In genomic region chr20:58408603-58409246, GRCh38 we compare ENCODE assay signal across 11 cellular contexts. TPM values are rescaled to one million over a fixed set of nuclear protein-coding genes. Genes with fewer than 3 reads are reported as not detected.
A peak's percentile ranks its signal among the peaks of the same experiment; 100 is the strongest.
DNase-seq lines count a peak whose midpoint lies in the region; ATAC-seq and TF ChIP-seq lines count a peak whose summit lies in the region.
"Had no signal": no experiment of that assay in that cellular context is flagged by ENCODE, and none has a peak within 500 bp of the region (broad histone marks: within the 10 kb centered on the region; RNA-seq: fewer than 3 reads in every experiment).

No MANE protein-coding gene starts in this region.

- no peaks in the 10 kb centered on the region for H3K36me3 Mint-ChIP-seq in CD4-positive, alpha-beta T cell (ENCODE audit: low read depth)
- H3K36me3 Mint-ChIP-seq in activated CD4-positive, alpha-beta memory T cell treated with anti-CD3 and anti-CD28 coated beads for 36 hours: no peaks in the 10 kb centered on the region

- peak; percentile 82 for ATAC-seq in CD4-positive, alpha-beta T cell (ENCODE audit: poor library complexity)
- ATAC-seq in GM21786 (IDR thresholded peaks at IDR 0.05; ENCODE audit: unreplicated experiment) (peak; percentile 62), GM19452 (IDR thresholded peaks at IDR 0.05; ENCODE audit: unreplicated experiment) (no peak), GM21825 (IDR thresholded peaks at IDR 0.05; ENCODE audit: unreplicated experiment) (no peak)

- intact Hi-C loops in CD4-positive, alpha-beta T cell (cut with DNase I, micrococcal nuclease): loop anchor here in 1 of 2 experiments (2.0 to 5.0 kb wide), 4 partner anchors 20 to 244 kb away; partner anchors contain the start of genes RAB22A, STX16 and VAPB
- intact Hi-C loops in activated CD4-positive, alpha-beta memory T cell treated with anti-CD3 and anti-CD28 coated beads for 36 hours (cut with micrococcal nuclease): loop anchor here (1.0 to 5.0 kb wide), 6 partner anchors 9 to 791 kb away; partner anchors contain the start of gene VAPB

- no peak overlapping the region for H3K27ac ChIP-seq in CD4-positive, alpha-beta T cell (ENCODE audit: low read depth, low read length)

- POLR2A ChIA-PET in CD4-positive, alpha-beta T cell (lab: Charles Lee): interaction anchor here (1.0 to 1.9 kb wide), 4 partner anchors 12 to 112 kb away, joined by 3 to 20 read pairs (median 6); partner anchors contain the start of genes RAB22A and VAPB
- POLR2A ChIA-PET in activated CD4-positive, alpha-beta memory T cell treated with anti-CD3 and anti-CD28 coated beads for 36 hours (lab: Charles Lee): interaction anchor here (0.6 to 1.0 kb wide), 2 partner anchors 9 to 19 kb away, joined by 4 to 5 read pairs; partner anchors contain the start of gene VAPB

- H3K9me3 ChIP-seq in CD4-positive, alpha-beta T cell (ENCODE audit: control insufficient read depth, low read length): no peaks in the 10 kb centered on the region
- H3K9me3 ChIP-seq: heart right ventricle had no signal

- CTCF ChIA-PET in CD4-positive, alpha-beta T cell (lab: Charles Lee): interaction anchor here (0.6 kb wide), 1 partner anchor 9 kb away, joined by 3 read pairs; no protein-coding TSS in a partner anchor
- CTCF ChIA-PET in activated CD4-positive, alpha-beta memory T cell treated with anti-CD3 and anti-CD28 coated beads for 36 hours (lab: Charles Lee): interaction anchor here (0.6 to 1.6 kb wide), 2 partner anchors 13 to 250 kb away, joined by 3 to 4 read pairs; no protein-coding TSS in a partner anchor

- H3K27ac Mint-ChIP-seq in CD4-positive, alpha-beta T cell: peak overlapping the region; percentile 88
- H3K27ac Mint-ChIP-seq in activated CD4-positive, alpha-beta memory T cell treated with anti-CD3 and anti-CD28 coated beads for 36 hours: peak overlapping the region; percentile 79

- no peaks in the 10 kb centered on the region for H3K27me3 Mint-ChIP-seq in CD4-positive, alpha-beta T cell
- H3K27me3 Mint-ChIP-seq in activated CD4-positive, alpha-beta memory T cell treated with anti-CD3 and anti-CD28 coated beads for 36 hours: no peaks in the 10 kb centered on the region

- no peak for DNase-seq in CD4-positive, alpha-beta T cell
- DNase-seq in activated CD4-positive, alpha-beta memory T cell treated with anti-CD3 and anti-CD28 coated beads for 36 hours: no peak
- DNase-seq in lung microvascular endothelial cell (ENCODE audit: low read depth in 2 of 2) (peak; percentile 11 to 42), NCI-H1436 (lab: John Stamatoyannopoulos, UW) (no peak), NCI-H2081 treated with DMSO at 0.1 percent for 48 hours (lab: John Stamatoyannopoulos, UW) (no peak)
- DNase-seq: activated effector memory CD4-positive, alpha-beta T cell treated with Interleukin-2 at 50 U/mL for 16 hours; heart right ventricle; NK-92 treated with Interleukin-12 subunit alpha and Interleukin-12 subunit beta, amount 100 ng/mL, for 24 hours had no signal

- H3K4me1 Mint-ChIP-seq in CD4-positive, alpha-beta T cell (ENCODE audit: low read depth): peaks cover 38% of the 10 kb centered on the region
- peaks cover 36% of the 10 kb centered on the region for H3K4me1 Mint-ChIP-seq in activated CD4-positive, alpha-beta memory T cell treated with anti-CD3 and anti-CD28 coated beads for 36 hours (ENCODE audit: low read depth)

- H3K27me3 ChIP-seq in CD4-positive, alpha-beta T cell (ENCODE audit: control insufficient read depth, insufficient read depth, low read length): no peaks in the 10 kb centered on the region
- H3K27me3 ChIP-seq: heart right ventricle had no signal

- H3K9me3 Mint-ChIP-seq in CD4-positive, alpha-beta T cell: no peaks in the 10 kb centered on the region
- no peaks in the 10 kb centered on the region for H3K9me3 Mint-ChIP-seq in activated CD4-positive, alpha-beta memory T cell treated with anti-CD3 and anti-CD28 coated beads for 36 hours

- peak overlapping the region; percentile 79 for H3K4me3 Mint-ChIP-seq in CD4-positive, alpha-beta T cell
- H3K4me3 Mint-ChIP-seq in activated CD4-positive, alpha-beta memory T cell treated with anti-CD3 and anti-CD28 coated beads for 36 hours: no peak overlapping the region

- no peak for TF ChIP-seq CTCF in CD4-positive, alpha-beta T cell (IDR thresholded peaks at IDR 0.05)

RNA-seq across cellular contexts. Expression of gene VAPB, which starts 19.7 kb away (rescaled TPM):
- 10 to 100 TPM; 25.2 to 29.4 TPM for total RNA-seq in CD4-positive, alpha-beta T cell
- total RNA-seq in activated CD4-positive, alpha-beta memory T cell treated with anti-CD3 and anti-CD28 coated beads for 36 hours: 10 to 100 TPM; 34.6 to 37.0 TPM
- total RNA-seq in lung microvascular endothelial cell: 7.8 and 12.3 TPM in 2 replicates

Comparison
In these comparisons a context has a peak if more than half of its experiments do, and no peak if none do; other contexts are left out.
1. ATAC-seq: peak in CD4-positive, alpha-beta T cell (single experiment) and GM21786 (single experiment); none in GM19452 (single experiment) and GM21825 (single experiment).
2. DNase-seq: peak in lung microvascular endothelial cell (2 of 2); none in CD4-positive, alpha-beta T cell (0 of 10), activated CD4-positive, alpha-beta memory T cell treated with anti-CD3 and anti-CD28 coated beads for 36 hours (single experiment), NCI-H1436 (single experiment) and NCI-H2081 treated with DMSO at 0.1 percent for 48 hours (single experiment).